1 cellular context compared by ENCODE assay signal in genomic region chr10:78974409-78975317, GRCh38.
TF ChIP-seq lines count a peak whose summit lies in the region.

No MANE protein-coding gene starts in this region.

TF ChIP-seq in GM12878, 131 proteins besides CTCF, POLR2A, EP300 and RAD21 (continued from another document and continues in another):
- TF ChIP-seq, protein P1, sequence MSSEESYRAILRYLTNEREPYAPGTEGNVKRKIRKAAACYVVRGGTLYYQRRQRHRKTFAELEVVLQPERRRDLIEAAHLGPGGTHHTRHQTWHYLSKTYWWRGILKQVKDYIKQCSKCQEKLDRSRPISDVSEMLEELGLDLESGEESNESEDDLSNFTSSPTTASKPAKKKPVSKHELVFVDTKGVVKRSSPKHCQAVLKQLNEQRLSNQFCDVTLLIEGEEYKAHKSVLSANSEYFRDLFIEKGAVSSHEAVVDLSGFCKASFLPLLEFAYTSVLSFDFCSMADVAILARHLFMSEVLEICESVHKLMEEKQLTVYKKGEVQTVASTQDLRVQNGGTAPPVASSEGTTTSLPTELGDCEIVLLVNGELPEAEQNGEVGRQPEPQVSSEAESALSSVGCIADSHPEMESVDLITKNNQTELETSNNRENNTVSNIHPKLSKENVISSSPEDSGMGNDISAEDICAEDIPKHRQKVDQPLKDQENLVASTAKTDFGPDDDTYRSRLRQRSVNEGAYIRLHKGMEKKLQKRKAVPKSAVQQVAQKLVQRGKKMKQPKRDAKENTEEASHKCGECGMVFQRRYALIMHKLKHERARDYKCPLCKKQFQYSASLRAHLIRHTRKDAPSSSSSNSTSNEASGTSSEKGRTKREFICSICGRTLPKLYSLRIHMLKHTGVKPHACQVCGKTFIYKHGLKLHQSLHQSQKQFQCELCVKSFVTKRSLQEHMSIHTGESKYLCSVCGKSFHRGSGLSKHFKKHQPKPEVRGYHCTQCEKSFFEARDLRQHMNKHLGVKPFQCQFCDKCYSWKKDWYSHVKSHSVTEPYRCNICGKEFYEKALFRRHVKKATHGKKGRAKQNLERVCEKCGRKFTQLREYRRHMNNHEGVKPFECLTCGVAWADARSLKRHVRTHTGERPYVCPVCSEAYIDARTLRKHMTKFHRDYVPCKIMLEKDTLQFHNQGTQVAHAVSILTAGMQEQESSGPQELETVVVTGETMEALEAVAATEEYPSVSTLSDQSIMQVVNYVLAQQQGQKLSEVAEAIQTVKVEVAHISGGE (CRISPR knock-in tag; IDR thresholded peaks at IDR 0.05), result no peak
- TF ChIP-seq, protein P2, sequence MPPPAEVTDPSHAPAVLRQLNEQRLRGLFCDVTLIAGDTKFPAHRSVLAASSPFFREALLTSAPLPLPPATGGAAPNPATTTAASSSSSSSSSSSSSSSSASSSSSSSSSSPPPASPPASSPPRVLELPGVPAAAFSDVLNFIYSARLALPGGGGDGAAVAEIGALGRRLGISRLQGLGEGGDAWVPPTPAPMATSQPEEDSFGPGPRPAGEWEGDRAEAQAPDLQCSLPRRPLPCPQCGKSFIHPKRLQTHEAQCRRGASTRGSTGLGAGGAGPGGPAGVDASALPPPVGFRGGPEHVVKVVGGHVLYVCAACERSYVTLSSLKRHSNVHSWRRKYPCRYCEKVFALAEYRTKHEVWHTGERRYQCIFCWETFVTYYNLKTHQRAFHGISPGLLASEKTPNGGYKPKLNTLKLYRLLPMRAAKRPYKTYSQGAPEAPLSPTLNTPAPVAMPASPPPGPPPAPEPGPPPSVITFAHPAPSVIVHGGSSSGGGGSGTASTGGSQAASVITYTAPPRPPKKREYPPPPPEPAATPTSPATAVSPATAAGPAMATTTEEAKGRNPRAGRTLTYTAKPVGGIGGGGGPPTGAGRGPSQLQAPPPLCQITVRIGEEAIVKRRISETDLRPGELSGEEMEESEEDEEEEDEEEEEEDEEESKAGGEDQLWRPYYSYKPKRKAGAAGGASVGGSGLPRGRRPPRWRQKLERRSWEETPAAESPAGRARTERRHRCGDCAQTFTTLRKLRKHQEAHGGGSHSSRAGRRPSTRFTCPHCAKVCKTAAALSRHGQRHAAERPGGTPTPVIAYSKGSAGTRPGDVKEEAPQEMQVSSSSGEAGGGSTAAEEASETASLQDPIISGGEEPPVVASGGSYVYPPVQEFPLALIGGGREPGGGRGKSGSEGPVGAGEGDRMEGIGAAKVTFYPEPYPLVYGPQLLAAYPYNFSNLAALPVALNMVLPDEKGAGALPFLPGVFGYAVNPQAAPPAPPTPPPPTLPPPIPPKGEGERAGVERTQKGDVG (CRISPR knock-in tag; IDR thresholded peaks at IDR 0.05), result no peak
- no peak for TF ChIP-seq CEBPZ (IDR thresholded peaks at IDR 0.05; ENCODE audit: low read depth, low read length)
- TF ChIP-seq NFYA (IDR thresholded peaks at IDR 0.05; ENCODE audit: borderline replicate concordance, low read depth, low read length), result no peak
- TF ChIP-seq ZNF207 (IDR thresholded peaks at IDR 0.05; ENCODE audit: borderline replicate concordance), result no peak
- TF ChIP-seq, protein P3, sequence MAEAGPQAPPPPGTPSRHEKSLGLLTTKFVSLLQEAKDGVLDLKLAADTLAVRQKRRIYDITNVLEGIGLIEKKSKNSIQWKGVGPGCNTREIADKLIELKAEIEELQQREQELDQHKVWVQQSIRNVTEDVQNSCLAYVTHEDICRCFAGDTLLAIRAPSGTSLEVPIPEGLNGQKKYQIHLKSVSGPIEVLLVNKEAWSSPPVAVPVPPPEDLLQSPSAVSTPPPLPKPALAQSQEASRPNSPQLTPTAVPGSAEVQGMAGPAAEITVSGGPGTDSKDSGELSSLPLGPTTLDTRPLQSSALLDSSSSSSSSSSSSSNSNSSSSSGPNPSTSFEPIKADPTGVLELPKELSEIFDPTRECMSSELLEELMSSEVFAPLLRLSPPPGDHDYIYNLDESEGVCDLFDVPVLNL (IDR thresholded peaks at IDR 0.05; ENCODE audit: low read depth, low read length), result no peak
- TF ChIP-seq TCF7 (IDR thresholded peaks at IDR 0.05; ENCODE audit: borderline replicate concordance), result no peak
- TF ChIP-seq, protein P4, sequence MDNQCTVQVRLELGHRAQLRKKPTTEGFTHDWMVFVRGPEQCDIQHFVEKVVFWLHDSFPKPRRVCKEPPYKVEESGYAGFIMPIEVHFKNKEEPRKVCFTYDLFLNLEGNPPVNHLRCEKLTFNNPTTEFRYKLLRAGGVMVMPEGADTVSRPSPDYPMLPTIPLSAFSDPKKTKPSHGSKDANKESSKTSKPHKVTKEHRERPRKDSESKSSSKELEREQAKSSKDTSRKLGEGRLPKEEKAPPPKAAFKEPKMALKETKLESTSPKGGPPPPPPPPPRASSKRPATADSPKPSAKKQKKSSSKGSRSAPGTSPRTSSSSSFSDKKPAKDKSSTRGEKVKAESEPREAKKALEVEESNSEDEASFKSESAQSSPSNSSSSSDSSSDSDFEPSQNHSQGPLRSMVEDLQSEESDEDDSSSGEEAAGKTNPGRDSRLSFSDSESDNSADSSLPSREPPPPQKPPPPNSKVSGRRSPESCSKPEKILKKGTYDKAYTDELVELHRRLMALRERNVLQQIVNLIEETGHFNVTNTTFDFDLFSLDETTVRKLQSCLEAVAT (IDR thresholded peaks at IDR 0.05), result no peak
- TF ChIP-seq RBBP5 (conservative IDR thresholded peaks at IDR 0.05), result no peak
- no peak for TF ChIP-seq CHD4 (IDR thresholded peaks at IDR 0.05)
- TF ChIP-seq, protein P5, sequence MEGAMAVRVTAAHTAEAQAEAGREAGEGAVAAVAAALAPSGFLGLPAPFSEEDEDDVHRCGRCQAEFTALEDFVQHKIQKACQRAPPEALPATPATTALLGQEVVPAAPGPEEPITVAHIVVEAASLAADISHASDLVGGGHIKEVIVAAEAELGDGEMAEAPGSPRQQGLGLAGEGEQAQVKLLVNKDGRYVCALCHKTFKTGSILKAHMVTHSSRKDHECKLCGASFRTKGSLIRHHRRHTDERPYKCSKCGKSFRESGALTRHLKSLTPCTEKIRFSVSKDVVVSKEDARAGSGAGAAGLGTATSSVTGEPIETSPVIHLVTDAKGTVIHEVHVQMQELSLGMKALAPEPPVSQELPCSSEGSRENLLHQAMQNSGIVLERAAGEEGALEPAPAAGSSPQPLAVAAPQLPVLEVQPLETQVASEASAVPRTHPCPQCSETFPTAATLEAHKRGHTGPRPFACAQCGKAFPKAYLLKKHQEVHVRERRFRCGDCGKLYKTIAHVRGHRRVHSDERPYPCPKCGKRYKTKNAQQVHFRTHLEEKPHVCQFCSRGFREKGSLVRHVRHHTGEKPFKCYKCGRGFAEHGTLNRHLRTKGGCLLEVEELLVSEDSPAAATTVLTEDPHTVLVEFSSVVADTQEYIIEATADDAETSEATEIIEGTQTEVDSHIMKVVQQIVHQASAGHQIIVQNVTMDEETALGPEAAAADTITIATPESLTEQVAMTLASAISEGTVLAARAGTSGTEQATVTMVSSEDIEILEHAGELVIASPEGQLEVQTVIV (IDR thresholded peaks at IDR 0.05; ENCODE audit: borderline replicate concordance, partially characterized antibody), result peak; percentile 77
- TF ChIP-seq, protein P6, sequence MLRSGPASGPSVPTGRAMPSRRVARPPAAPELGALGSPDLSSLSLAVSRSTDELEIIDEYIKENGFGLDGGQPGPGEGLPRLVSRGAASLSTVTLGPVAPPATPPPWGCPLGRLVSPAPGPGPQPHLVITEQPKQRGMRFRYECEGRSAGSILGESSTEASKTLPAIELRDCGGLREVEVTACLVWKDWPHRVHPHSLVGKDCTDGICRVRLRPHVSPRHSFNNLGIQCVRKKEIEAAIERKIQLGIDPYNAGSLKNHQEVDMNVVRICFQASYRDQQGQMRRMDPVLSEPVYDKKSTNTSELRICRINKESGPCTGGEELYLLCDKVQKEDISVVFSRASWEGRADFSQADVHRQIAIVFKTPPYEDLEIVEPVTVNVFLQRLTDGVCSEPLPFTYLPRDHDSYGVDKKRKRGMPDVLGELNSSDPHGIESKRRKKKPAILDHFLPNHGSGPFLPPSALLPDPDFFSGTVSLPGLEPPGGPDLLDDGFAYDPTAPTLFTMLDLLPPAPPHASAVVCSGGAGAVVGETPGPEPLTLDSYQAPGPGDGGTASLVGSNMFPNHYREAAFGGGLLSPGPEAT (IDR thresholded peaks at IDR 0.05; ENCODE audit: low read depth), result peak; percentile 55; the same call in 1 of the 2 replicates
- TF ChIP-seq, protein P7, sequence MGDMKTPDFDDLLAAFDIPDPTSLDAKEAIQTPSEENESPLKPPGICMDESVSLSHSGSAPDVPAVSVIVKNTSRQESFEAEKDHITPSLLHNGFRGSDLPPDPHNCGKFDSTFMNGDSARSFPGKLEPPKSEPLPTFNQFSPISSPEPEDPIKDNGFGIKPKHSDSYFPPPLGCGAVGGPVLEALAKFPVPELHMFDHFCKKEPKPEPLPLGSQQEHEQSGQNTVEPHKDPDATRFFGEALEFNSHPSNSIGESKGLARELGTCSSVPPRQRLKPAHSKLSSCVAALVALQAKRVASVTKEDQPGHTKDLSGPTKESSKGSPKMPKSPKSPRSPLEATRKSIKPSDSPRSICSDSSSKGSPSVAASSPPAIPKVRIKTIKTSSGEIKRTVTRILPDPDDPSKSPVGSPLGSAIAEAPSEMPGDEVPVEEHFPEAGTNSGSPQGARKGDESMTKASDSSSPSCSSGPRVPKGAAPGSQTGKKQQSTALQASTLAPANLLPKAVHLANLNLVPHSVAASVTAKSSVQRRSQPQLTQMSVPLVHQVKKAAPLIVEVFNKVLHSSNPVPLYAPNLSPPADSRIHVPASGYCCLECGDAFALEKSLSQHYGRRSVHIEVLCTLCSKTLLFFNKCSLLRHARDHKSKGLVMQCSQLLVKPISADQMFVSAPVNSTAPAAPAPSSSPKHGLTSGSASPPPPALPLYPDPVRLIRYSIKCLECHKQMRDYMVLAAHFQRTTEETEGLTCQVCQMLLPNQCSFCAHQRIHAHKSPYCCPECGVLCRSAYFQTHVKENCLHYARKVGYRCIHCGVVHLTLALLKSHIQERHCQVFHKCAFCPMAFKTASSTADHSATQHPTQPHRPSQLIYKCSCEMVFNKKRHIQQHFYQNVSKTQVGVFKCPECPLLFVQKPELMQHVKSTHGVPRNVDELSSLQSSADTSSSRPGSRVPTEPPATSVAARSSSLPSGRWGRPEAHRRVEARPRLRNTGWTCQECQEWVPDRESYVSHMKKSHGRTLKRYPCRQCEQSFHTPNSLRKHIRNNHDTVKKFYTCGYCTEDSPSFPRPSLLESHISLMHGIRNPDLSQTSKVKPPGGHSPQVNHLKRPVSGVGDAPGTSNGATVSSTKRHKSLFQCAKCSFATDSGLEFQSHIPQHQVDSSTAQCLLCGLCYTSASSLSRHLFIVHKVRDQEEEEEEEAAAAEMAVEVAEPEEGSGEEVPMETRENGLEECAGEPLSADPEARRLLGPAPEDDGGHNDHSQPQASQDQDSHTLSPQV (IDR thresholded peaks at IDR 0.05), result no peak
- TF ChIP-seq ZBTB40 (IDR thresholded peaks at IDR 0.05; ENCODE audit: borderline replicate concordance), result no peak; the same call in 1 of the 2 replicates
- no peak for TF ChIP-seq STAT1 (conservative IDR thresholded peaks at IDR 0.05)
- TF ChIP-seq HCFC1 (IDR thresholded peaks at IDR 0.05; ENCODE audit: low read length), result no peak
- no peak for TF ChIP-seq TCF12 (IDR thresholded peaks at IDR 0.05; ENCODE audit: low read depth, low read length)
- no peak for TF ChIP-seq NFXL1 (IDR thresholded peaks at IDR 0.05; ENCODE audit: borderline replicate concordance)
- no peak for TF ChIP-seq TBL1XR1 (IDR thresholded peaks at IDR 0.05; ENCODE audit: low read depth, low read length)
- peak; percentile 49 to 50; a peak in 2 of 4 replicates for TF ChIP-seq IKZF2 (IDR thresholded peaks at IDR 0.05)
